1 cellular context compared by ENCODE assay signal in the genomic region with DNA sequence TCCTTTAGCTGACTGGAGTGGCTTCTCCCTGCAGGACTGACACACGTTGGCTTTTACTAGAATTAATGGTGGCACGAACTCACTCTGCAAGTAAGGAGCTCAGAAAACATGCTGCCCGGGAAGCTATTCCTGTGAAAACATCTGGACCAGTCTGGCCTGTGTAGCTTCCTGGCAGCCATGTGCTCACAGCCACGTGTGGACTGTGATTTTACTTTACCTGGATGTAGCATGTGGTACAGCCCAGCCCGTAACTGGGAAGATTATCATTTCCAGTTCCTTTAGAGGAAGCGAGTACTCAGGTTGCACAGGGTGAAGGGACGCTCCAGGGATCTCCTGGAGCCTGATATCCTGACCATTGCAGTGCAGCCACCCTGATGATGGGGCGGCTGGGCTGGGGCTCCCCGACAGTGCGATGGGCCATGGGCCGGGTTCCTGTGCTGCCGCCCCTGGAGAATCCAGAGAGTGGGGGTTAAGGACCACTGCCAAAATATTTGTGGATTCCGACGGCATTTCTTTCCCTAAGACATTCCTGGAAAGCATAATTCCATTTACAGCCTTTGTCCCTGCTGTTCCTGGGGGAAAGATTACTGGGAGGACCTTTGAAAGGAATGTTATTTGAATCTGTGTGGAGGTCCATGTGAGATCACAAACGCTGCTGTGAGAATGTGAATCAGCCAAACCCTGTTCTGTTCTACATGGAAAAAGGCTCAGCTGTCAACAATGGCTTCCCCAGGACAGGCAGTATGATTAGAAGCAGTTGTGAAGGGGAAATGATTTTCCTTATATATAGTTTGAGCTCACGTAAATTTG.
TF ChIP-seq lines count a peak whose summit lies in the region.

No MANE protein-coding gene starts in this region.

TF ChIP-seq in H1, 55 proteins besides CTCF, POLR2A, EP300 and RAD21 (continued from another document):
- no peak for TF ChIP-seq RNF2 (IDR thresholded peaks at IDR 0.05; ENCODE audit: borderline replicate concordance, low read depth, low read length, missing control alignments, poor library complexity, severe bottlenecking)
- TF ChIP-seq TEAD4 (IDR thresholded peaks at IDR 0.05; ENCODE audit: low read depth, low read length) = peak; percentile 5; the same call in 1 of the 2 replicates
- TF ChIP-seq SIN3A (conservative IDR thresholded peaks at IDR 0.05 in 1 of 2, IDR thresholded peaks at IDR 0.05 in 1 of 2; ENCODE audit: low read depth in 1 of 2, low read length in 2 of 2) = no peak
- TF ChIP-seq RXRA (IDR thresholded peaks at IDR 0.05; ENCODE audit: insufficient read depth, low read depth, low read length) = no peak
- no peak for TF ChIP-seq PHF8 (conservative IDR thresholded peaks at IDR 0.05; ENCODE audit: low read depth, low read length)
